12 cellular contexts compared by ENCODE assay signal in the genomic region with DNA sequence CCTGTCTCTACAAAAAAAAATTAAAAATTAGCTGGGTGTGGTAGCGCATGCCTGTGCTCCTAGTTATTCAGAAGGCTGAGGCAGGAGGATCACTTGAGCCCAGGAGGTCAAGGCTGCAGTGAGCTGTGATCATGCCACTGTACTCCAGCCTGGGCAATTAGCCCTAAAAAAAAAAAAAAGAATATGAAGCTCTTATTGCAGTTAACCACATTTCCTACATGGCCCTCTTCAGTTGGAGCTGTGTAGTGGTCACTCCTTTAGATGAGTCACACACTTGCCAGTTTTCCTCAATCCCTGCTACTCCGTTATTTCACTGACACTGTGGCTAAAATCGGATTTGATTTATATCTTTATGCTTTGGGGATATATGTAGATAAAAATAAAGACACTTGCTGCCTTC. TPM values are rescaled to one million over a fixed set of nuclear protein-coding genes. Genes with fewer than 3 reads are reported as not detected.
A peak's percentile ranks its signal among the peaks of the same experiment; 100 is the strongest.
DNase-seq lines count a peak whose midpoint lies in the region; ATAC-seq, FAIRE-seq and TF ChIP-seq lines count a peak whose summit lies in the region.
"Had no signal": no experiment of that assay in that cellular context is flagged by ENCODE, and none has a peak within 500 bp of the region (broad histone marks: within the 10 kb centered on the region; RNA-seq: fewer than 3 reads in every experiment).

No MANE protein-coding gene starts in this region.

- in situ Hi-C loops in SK-MEL-5 (cut with HindIII; ENCODE audit: low pct_unique_long_range_greater_than_20kb, low sequenced_read_pairs), result no loop called here

- intact Hi-C loops in colonic mucosa (cut with DNase I), result no loop called here

- WGBS in A549 (ENCODE audit: missing lambda C conversion rate), result 71% methylated on average over 3 of the region's 3 CpGs

- no peak overlapping the region for H3K4me3 ChIP-seq in A549
- H3K4me3 ChIP-seq in HEK293 (ENCODE audit: low read depth, low read length), result no peak overlapping the region
- H3K4me3 ChIP-seq in colonic mucosa, result no peak overlapping the region

- H3K4me2 ChIP-seq in A549, result peak overlapping the region; percentile 32; the same call in 1 of the 3 replicates

- no peaks in the 10 kb centered on the region for H3K27me3 ChIP-seq in foreskin keratinocyte
- no peaks in the 10 kb centered on the region for H3K27me3 ChIP-seq in colonic mucosa

- DNase-seq in A549 (ENCODE audit: low read depth in 1 of 2, low spot score in 1 of 2), result no peak
- DNase-seq in SK-MEL-5 (ENCODE audit: low read depth, low spot score), result peak; percentile 37
- no peak for DNase-seq in foreskin keratinocyte
- DNase-seq in T1000 (lab: John Stamatoyannopoulos, UW), result no peak
- no peak for DNase-seq in cerebellar nuclear complex (lab: John Stamatoyannopoulos, UW)
- no peak for DNase-seq in colonic mucosa
- DNase-seq: activated CD4-positive, alpha-beta T cell treated with anti-CD3 and anti-CD28 coated beads, Interleukin-2, amount 50 U/mL, for 48 hours; CD8-positive, alpha-beta memory T cell; left cardiac atrium; stimulated activated naive CD8-positive, alpha-beta T cell treated with anti-CD3 and anti-CD28 coated beads, Interleukin-15, amount 100 ng/mL, for 72 hours had no signal

- H3K9ac ChIP-seq in colonic mucosa (ENCODE audit: low read depth in 2 of 2, low read length in 2 of 2), result no peak overlapping the region

- H3K36me3 ChIP-seq in HEK293 (ENCODE audit: control insufficient read depth in 2 of 2, insufficient read depth in 1 of 2, low read length in 2 of 2) (no peaks in the 10 kb centered on the region), colonic mucosa (no peaks in the 10 kb centered on the region)

- H3K9me3 ChIP-seq in A549, result no peaks in the 10 kb centered on the region
- no peaks in the 10 kb centered on the region for H3K9me3 ChIP-seq in HEK293 (ENCODE audit: control insufficient read depth, insufficient read depth, low read depth, low read length)
- H3K9me3 ChIP-seq in colonic mucosa, result no peaks in the 10 kb centered on the region

- POLR2A ChIA-PET in A549 (lab: Yijun Ruan, JAX) (interaction anchor here (2.5 kb wide), 1 partner anchor 12 kb away, joined by 19 read pairs; a partner anchor contains a TSS), HEK293 (lab: Yijun Ruan, JAX) (interaction anchor here (0.6 to 4.8 kb wide), 4 partner anchors 11 to 83 kb away, joined by 3 to 39 read pairs (median 4); a partner anchor contains a TSS)

- CTCF ChIA-PET in A549 (lab: Yijun Ruan, JAX) (interaction anchor here (0.6 kb wide), 2 partner anchors 14 to 40 kb away, joined by 3 to 4 read pairs; no protein-coding TSS in a partner anchor), HEK293 (lab: Yijun Ruan, JAX) (interaction anchor here (0.7 to 0.9 kb wide), 2 partner anchors 18 to 25 kb away, joined by 3 read pairs; no protein-coding TSS in a partner anchor)

- ATAC-seq in A549, result peak; percentile 63 to 70; a peak in 4 of 6 replicates
- ATAC-seq in foreskin keratinocyte, result peak; percentile 41
- no peak for ATAC-seq in GM19324 (IDR thresholded peaks at IDR 0.05; ENCODE audit: low FRiP score, unreplicated experiment)
- ATAC-seq: stimulated activated naive CD8-positive, alpha-beta T cell treated with anti-CD3 and anti-CD28 coated beads, Interleukin-15, amount 100 ng/mL, for 72 hours had no signal

- H3K4me1 ChIP-seq in A549, result peaks cover 26% of the 10 kb centered on the region
- peaks cover 14% of the 10 kb centered on the region for H3K4me1 ChIP-seq in HEK293 (ENCODE audit: control insufficient read depth, insufficient read depth, low read length)
- peaks cover 6% of the 10 kb centered on the region for H3K4me1 ChIP-seq in foreskin keratinocyte
- no peaks in the 10 kb centered on the region for H3K4me1 ChIP-seq in colonic mucosa

- no peak for TF ChIP-seq CTCF in A549 (IDR thresholded peaks at IDR 0.05)
- TF ChIP-seq CTCF in HEK293 (tag by site-specific recombination; IDR thresholded peaks at IDR 0.05), result no peak
- TF ChIP-seq CTCF in foreskin keratinocyte (conservative IDR thresholded peaks at IDR 0.05), result no peak
- TF ChIP-seq CTCF in colonic mucosa (IDR thresholded peaks at IDR 0.05), result no peak

- TF ChIP-seq RAD21 in A549 (conservative IDR thresholded peaks at IDR 0.05 in 1 of 2, IDR thresholded peaks at IDR 0.05 in 1 of 2), result no peak

- no peak for TF ChIP-seq POLR2A in A549 (IDR thresholded peaks at IDR 0.05; ENCODE audit: low read length)

- no peak for TF ChIP-seq EP300 in A549 (IDR thresholded peaks at IDR 0.05)

- H3K27ac ChIP-seq in A549, result peak overlapping the region in 1 of 2 experiments; percentile 37; a peak in 1 of 6 replicates
- no peak overlapping the region for H3K27ac ChIP-seq in HEK293 (ENCODE audit: extremely low read depth, low read depth, low read length)
- peak overlapping the region; percentile 36 for H3K27ac ChIP-seq in foreskin keratinocyte
- no peak overlapping the region for H3K27ac ChIP-seq in colonic mucosa

- FAIRE-seq in A549 (lab: Jason Lieb, UNC), result no peak

TF ChIP-seq in A549, 52 proteins besides CTCF, POLR2A, EP300 and RAD21:
- TF ChIP-seq NFE2L2 (conservative IDR thresholded peaks at IDR 0.05; ENCODE audit: low read length) (no peak), SMC3 (IDR thresholded peaks at IDR 0.05) (no peak), FOSL2 (IDR thresholded peaks at IDR 0.05) (no peak), FOSL2 (CRISPR knock-in tag; IDR thresholded peaks at IDR 0.05) (peak; percentile 11; the same call in 1 of the 2 replicates), KDM5A (IDR thresholded peaks at IDR 0.05) (no peak), ZC3H11A (IDR thresholded peaks at IDR 0.05) (no peak)
- TF ChIP-seq, protein P1, sequence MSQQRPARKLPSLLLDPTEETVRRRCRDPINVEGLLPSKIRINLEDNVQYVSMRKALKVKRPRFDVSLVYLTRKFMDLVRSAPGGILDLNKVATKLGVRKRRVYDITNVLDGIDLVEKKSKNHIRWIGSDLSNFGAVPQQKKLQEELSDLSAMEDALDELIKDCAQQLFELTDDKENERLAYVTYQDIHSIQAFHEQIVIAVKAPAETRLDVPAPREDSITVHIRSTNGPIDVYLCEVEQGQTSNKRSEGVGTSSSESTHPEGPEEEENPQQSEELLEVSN (IDR thresholded peaks at IDR 0.05; ENCODE audit: borderline replicate concordance, low read depth), result no peak

TF ChIP-seq in HEK293, 187 proteins besides CTCF, POLR2A, EP300 and RAD21:
- TF ChIP-seq SP7 (tag by site-specific recombination; IDR thresholded peaks at IDR 0.05), result peak; percentile 47
- TF ChIP-seq, protein P2, sequence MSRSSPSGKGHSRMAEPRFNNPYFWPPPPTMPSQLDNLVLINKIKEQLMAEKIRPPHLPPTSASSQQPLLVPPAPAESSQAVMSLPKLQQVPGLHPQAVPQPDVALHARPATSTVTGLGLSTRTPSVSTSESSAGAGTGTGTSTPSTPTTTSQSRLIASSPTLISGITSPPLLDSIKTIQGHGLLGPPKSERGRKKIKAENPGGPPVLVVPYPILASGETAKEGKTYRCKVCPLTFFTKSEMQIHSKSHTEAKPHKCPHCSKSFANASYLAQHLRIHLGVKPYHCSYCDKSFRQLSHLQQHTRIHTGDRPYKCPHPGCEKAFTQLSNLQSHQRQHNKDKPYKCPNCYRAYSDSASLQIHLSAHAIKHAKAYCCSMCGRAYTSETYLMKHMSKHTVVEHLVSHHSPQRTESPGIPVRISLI (tag by site-specific recombination; IDR thresholded peaks at IDR 0.05), result peak; percentile 68
- no peak for TF ChIP-seq ZNF391 (tag by site-specific recombination; IDR thresholded peaks at IDR 0.05; ENCODE audit: borderline replicate concordance, low read depth)
- TF ChIP-seq ZNF394 (tag by site-specific recombination; IDR thresholded peaks at IDR 0.05; ENCODE audit: borderline replicate concordance), result peak; percentile 67; the same call in 1 of the 2 replicates
- TF ChIP-seq, protein P3, sequence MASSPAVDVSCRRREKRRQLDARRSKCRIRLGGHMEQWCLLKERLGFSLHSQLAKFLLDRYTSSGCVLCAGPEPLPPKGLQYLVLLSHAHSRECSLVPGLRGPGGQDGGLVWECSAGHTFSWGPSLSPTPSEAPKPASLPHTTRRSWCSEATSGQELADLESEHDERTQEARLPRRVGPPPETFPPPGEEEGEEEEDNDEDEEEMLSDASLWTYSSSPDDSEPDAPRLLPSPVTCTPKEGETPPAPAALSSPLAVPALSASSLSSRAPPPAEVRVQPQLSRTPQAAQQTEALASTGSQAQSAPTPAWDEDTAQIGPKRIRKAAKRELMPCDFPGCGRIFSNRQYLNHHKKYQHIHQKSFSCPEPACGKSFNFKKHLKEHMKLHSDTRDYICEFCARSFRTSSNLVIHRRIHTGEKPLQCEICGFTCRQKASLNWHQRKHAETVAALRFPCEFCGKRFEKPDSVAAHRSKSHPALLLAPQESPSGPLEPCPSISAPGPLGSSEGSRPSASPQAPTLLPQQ (tag by site-specific recombination; IDR thresholded peaks at IDR 0.05), result no peak
- no peak for TF ChIP-seq TCF7L2 (IDR thresholded peaks at IDR 0.05; ENCODE audit: borderline replicate concordance, low read depth, low read length)
- TF ChIP-seq ZNF548 (tag by site-specific recombination; IDR thresholded peaks at IDR 0.05), result peak; percentile 57; the same call in 1 of the 2 replicates
- TF ChIP-seq BCL11A (tag by site-specific recombination; IDR thresholded peaks at IDR 0.05; ENCODE audit: low read depth), result peak; percentile 62; the same call in 1 of the 2 replicates

RNA-seq across cellular contexts. Expression of a gene that starts 11.8 kb away (rescaled TPM):
- polyA plus RNA-seq in A549 (2011; rRNA removed), result 37.8 and 43.4 TPM in 2 replicates
- polyA plus RNA-seq in A549 (2012; cell fraction: cytosol; rRNA removed), result 72.7 and 88.4 TPM in 2 replicates
- 74.1 and 115 TPM in 2 replicates for polyA plus RNA-seq in A549 (2012; cell fraction: nucleus; rRNA removed)
- 35.0 to 35.2 TPM (median 35.1 TPM) in 3 replicates for polyA plus RNA-seq in A549 (2017; fragmentation: RNase III; extraction: RNeasy Plus Mini Kit Qiagen cat#74134 plus additional on column Dnase treatment)
- polyA minus RNA-seq in A549 (2011; rRNA and poly(A)+ RNA removed), result 70.6 and 97.8 TPM in 2 replicates
- 24.0 and 25.8 TPM in 2 replicates for total RNA-seq in SK-MEL-5 (2014; rRNA removed; shearing (Covaris generic))
- polyA plus RNA-seq in SK-MEL-5 (2015; cell fraction: cytosol; rRNA removed), result 55.6 and 76.4 TPM in 2 replicates
- polyA plus RNA-seq in SK-MEL-5 (2015; cell fraction: nucleus; rRNA removed), result 52.2 and 65.4 TPM in 2 replicates
- 26.2 and 29.3 TPM in 2 replicates for total RNA-seq in foreskin keratinocyte
- polyA plus RNA-seq in foreskin keratinocyte, result 31.2 and 33.2 TPM in 2 replicates
- 10 to 100 TPM; 46.9 to 62.2 TPM for total RNA-seq in colonic mucosa

RNA-seq across cellular contexts. Expression of a gene that starts 37.8 kb away (rescaled TPM):
- polyA plus RNA-seq in A549 (2011; rRNA removed) (1.9 and 2.4 TPM in 2 replicates), A549 (2017; fragmentation: RNase III; extraction: RNeasy Plus Mini Kit Qiagen cat#74134 plus additional on column Dnase treatment) (1.3 to 1.6 TPM (median 1.5 TPM) in 3 replicates), foreskin keratinocyte (0.51 and 0.67 TPM in 2 replicates)
- 0.95 and 1.3 TPM in 2 replicates for polyA plus RNA-seq in A549 (2012; cell fraction: cytosol; rRNA removed)
- polyA plus RNA-seq in A549 (2012; cell fraction: nucleus; rRNA removed), result 1.4 and 1.8 TPM in 2 replicates
- polyA minus RNA-seq in A549 (2011; rRNA and poly(A)+ RNA removed), result 3.6 and 4.9 TPM in 2 replicates
- 1.8 and 2.6 TPM in 2 replicates for total RNA-seq in SK-MEL-5 (2014; rRNA removed; shearing (Covaris generic))
- polyA plus RNA-seq in SK-MEL-5 (2015; cell fraction: cytosol; rRNA removed), result 2.1 and 4.1 TPM in 2 replicates
- polyA plus RNA-seq in SK-MEL-5 (2015; cell fraction: nucleus; rRNA removed), result 5.2 and 6.7 TPM in 2 replicates
- total RNA-seq in foreskin keratinocyte (1.4 TPM in 2 replicates), colonic mucosa (1 to 10 TPM; 7.0 to 9.5 TPM)
